19 cellular contexts compared by ENCODE assay signal in the genomic region with DNA sequence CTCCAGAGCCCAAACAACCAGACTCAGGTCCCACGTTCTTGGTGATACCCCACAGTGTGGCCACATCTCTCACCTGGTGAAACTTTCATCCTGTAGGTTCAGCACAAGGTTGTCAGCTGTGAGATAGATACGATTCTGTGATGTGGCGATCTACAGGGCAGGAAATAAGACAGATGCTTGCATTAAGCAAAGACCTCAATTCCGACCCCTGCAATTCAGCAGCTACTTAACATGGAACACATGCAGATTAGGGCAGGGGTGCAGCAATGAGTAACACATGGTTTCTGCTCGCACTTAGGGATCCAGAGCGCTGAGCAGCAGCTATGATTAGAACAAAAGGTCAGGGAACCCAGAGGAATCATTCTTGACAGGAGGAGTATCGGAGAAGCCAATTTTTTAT. TPM values are rescaled to one million over a fixed set of nuclear protein-coding genes. Genes with fewer than 3 reads are reported as not detected.
DNase-seq lines count a peak whose midpoint lies in the region; ATAC-seq, FAIRE-seq and TF ChIP-seq lines count a peak whose summit lies in the region.
"Had no signal": no experiment of that assay in that cellular context is flagged by ENCODE, and none has a peak within 500 bp of the region (broad histone marks: within the 10 kb centered on the region; RNA-seq: fewer than 3 reads in every experiment).

No MANE protein-coding gene starts in this region.

- no peak for ATAC-seq in activated CD4-positive, alpha-beta T cell treated with anti-CD3 and anti-CD28 coated beads for 36 hours
- no peak for ATAC-seq in K562
- ATAC-seq: left colon, SK-N-SH treated with all-trans-retinoic acid at 6 μM for 48 hours had no signal

- H3K9me3 ChIP-seq in K562 (replicated peaks; ENCODE audit: control insufficient read depth, insufficient read depth, low read depth, low read length) (no peaks in the 10 kb centered on the region), neutrophil (no peaks in the 10 kb centered on the region)
- H3K9me3 ChIP-seq: thoracic aorta had no signal

- peak overlapping the region; percentile 94 for H3K27ac Mint-ChIP-seq in activated CD4-positive, alpha-beta T cell treated with anti-CD3 and anti-CD28 coated beads for 36 hours

- H3K36me3 ChIP-seq in K562 (ENCODE audit: control insufficient read depth, insufficient read depth, low read length) (peaks cover 49% of the 10 kb centered on the region), neutrophil (peaks cover 47% of the 10 kb centered on the region), brain microvascular endothelial cell (replicated peaks) (peaks cover 45% of the 10 kb centered on the region)

- TF ChIP-seq POLR2A in K562 (conservative IDR thresholded peaks at IDR 0.05), result no peak

- BruUV-seq in K562 (replicated peaks; lab: Mats Ljungman, UMichigan), result no TSS peak

- peaks cover 64% of the 10 kb centered on the region for H3K4me1 Mint-ChIP-seq in activated CD4-positive, alpha-beta T cell treated with anti-CD3 and anti-CD28 coated beads for 36 hours

- peak overlapping the region; percentile 22 for H3K4me3 Mint-ChIP-seq in activated CD4-positive, alpha-beta T cell treated with anti-CD3 and anti-CD28 coated beads for 36 hours
- H3K4me3 Mint-ChIP-seq: dendritic cell treated with granulocyte-macrophage colony-stimulating factor and Interleukin-4, amounts not matched to agents 40 ng/mL and 50 ng/mL, for 4 days had no signal

- DNase-seq in activated CD4-positive, alpha-beta T cell treated with anti-CD3 and anti-CD28 coated beads for 36 hours, result no peak
- no peak for DNase-seq in activated CD4-positive, alpha-beta T cell treated with anti-CD3 and anti-CD28 coated beads for 1 hour
- DNase-seq in RWPE1 (ENCODE audit: low spot score), result no peak
- DNase-seq in K562 (ENCODE audit: extremely low read depth in 1 of 4, low spot score in 3 of 4), result no peak
- DNase-seq in NCI-H2107 treated with DMSO at 0.1 percent for 48 hours (lab: John Stamatoyannopoulos, UW; ENCODE audit: unreplicated experiment), result no peak
- DNase-seq in brain microvascular endothelial cell, result no peak
- no peak for DNase-seq in NCI-H510A (lab: John Stamatoyannopoulos, UW)
- DNase-seq: activated CD8-positive, alpha-beta memory T cell treated with anti-CD3 and anti-CD28 coated beads, Interleukin-2, amount 50 U/mL, for 48 hours; hypothalamus; NCI-H1694 treated with DMSO at 0.1 percent for 48 hours; NCI-H510A treated with DMSO at 0.1 percent for 48 hours had no signal

- H3K4me3 ChIP-seq in K562 (no peak overlapping the region), neutrophil (ENCODE audit: low read depth in 1 of 2, low read length in 1 of 2) (no peak overlapping the region), brain microvascular endothelial cell (ENCODE audit: low read depth, low read length) (no peak overlapping the region)
- H3K4me3 ChIP-seq: thoracic aorta had no signal

- no peaks in the 10 kb centered on the region for H3K9me3 Mint-ChIP-seq in activated CD4-positive, alpha-beta T cell treated with anti-CD3 and anti-CD28 coated beads for 36 hours (ENCODE audit: low read depth)
- H3K9me3 Mint-ChIP-seq: dendritic cell treated with granulocyte-macrophage colony-stimulating factor and Interleukin-4, amounts not matched to agents 40 ng/mL and 50 ng/mL, for 4 days had no signal

- H3K79me2 ChIP-seq in K562 (ENCODE audit: control insufficient read depth, insufficient read depth, low read length), result peaks cover 46% of the 10 kb centered on the region

- TF ChIP-seq RAD21 in K562 (CRISPR knock-in tag; conservative IDR thresholded peaks at IDR 0.05 in 1 of 2, IDR thresholded peaks at IDR 0.05 in 1 of 2), result no peak

- H3K36me3 Mint-ChIP-seq in activated CD4-positive, alpha-beta T cell treated with anti-CD3 and anti-CD28 coated beads for 36 hours (ENCODE audit: low read depth), result peaks cover 59% of the 10 kb centered on the region

- no peak overlapping the region for H2AFZ ChIP-seq in K562 (ENCODE audit: low read depth, low read length)

- in situ Hi-C loops in K562 (cut with MboI) (no loop called here), brain microvascular endothelial cell (cut with HindIII; ENCODE audit: low pct_ligation_motif_present, low sequenced_read_pairs) (no loop called here)

- peak overlapping the region in 1 of 2 experiments; percentile 60; a peak in 1 of 4 replicates for H3K9ac ChIP-seq in K562 (ENCODE audit: insufficient read depth in 1 of 2, low read depth in 2 of 2, low read length in 2 of 2)

- H3K4me1 ChIP-seq in K562 (replicated peaks in 1 of 2; ENCODE audit: control insufficient read depth in 2 of 2, insufficient read depth in 2 of 2, low read length in 2 of 2), result peaks cover 47 to 60% of the 10 kb centered on the region in 2 experiments
- H3K4me1 ChIP-seq in neutrophil (ENCODE audit: control insufficient read depth in 1 of 2, insufficient read depth in 1 of 2, low read depth in 1 of 2, low read length in 1 of 2), result peaks cover 55 to 66% of the 10 kb centered on the region in 2 experiments

- no peaks in the 10 kb centered on the region for H4K20me1 ChIP-seq in K562 (replicated peaks; ENCODE audit: control insufficient read depth, insufficient read depth, low read length)

- H3K27ac ChIP-seq in RWPE1, result peak overlapping the region; percentile 50
- H3K27ac ChIP-seq in K562 (ENCODE audit: extremely low read depth, low read depth, low read length), result no peak overlapping the region; the same call in 2 of the 3 replicates
- H3K27ac ChIP-seq in neutrophil, result peak overlapping the region; percentile 1
- H3K27ac ChIP-seq in brain microvascular endothelial cell, result no peak overlapping the region

- no peaks in the 10 kb centered on the region for H3K9me1 ChIP-seq in K562 (ENCODE audit: control insufficient read depth, insufficient read depth, low read length)

- CTCF ChIA-PET in activated CD4-positive, alpha-beta T cell treated with anti-CD3 and anti-CD28 coated beads for 36 hours (lab: Charles Lee), result interaction anchor here (0.6 to 9.4 kb wide), 12 partner anchors 8 to 473 kb away, joined by 3 to 237 read pairs (median 4); partner anchors contain the start of genes C12orf57, LPCAT3, MRPL51 and PTPN6
- CTCF ChIA-PET in RWPE1 (lab: Yijun Ruan, JAX), result interaction anchor here (0.5 to 1.2 kb wide), 3 partner anchors 20 to 52 kb away, joined by 3 to 5 read pairs (median 3); partner anchors contain the start of gene ENO2
- CTCF ChIA-PET in K562 (lab: Yijun Ruan, JAX; ENCODE audit: low intra/inter-chr PET ratio), result no interaction called here

- H3K27me3 ChIP-seq in K562 (ENCODE audit: control insufficient read depth in 2 of 2, insufficient read depth in 2 of 2, low read length in 2 of 2) (no peaks in the 10 kb centered on the region), neutrophil (no peaks in the 10 kb centered on the region), brain microvascular endothelial cell (replicated peaks) (no peaks in the 10 kb centered on the region)

- POLR2A ChIA-PET in activated CD4-positive, alpha-beta T cell treated with anti-CD3 and anti-CD28 coated beads for 36 hours (lab: Charles Lee), result interaction anchor here (0.5 to 2.0 kb wide), 3 partner anchors 20 to 39 kb away, joined by 3 to 6 read pairs (median 5); partner anchors contain the start of genes C12orf57 and RNU7-1
- POLR2A ChIA-PET in RWPE1 (lab: Yijun Ruan, JAX; ENCODE audit: low non-redundant PET) (no interaction called here), K562 (lab: Yijun Ruan, JAX) (interaction anchor here (0.6 to 1.6 kb wide), 7 partner anchors 19 to 145 kb away, joined by 3 to 6 read pairs (median 3); partner anchors contain the start of genes C12orf57 and RNU7-1)

- no peak for TF ChIP-seq EP300 in K562 (IDR thresholded peaks at IDR 0.05; ENCODE audit: low read length)

- no peak overlapping the region for H3K4me2 ChIP-seq in K562 (ENCODE audit: insufficient read depth, low read length)

- intact Hi-C loops in activated CD4-positive, alpha-beta T cell treated with anti-CD3 and anti-CD28 coated beads for 36 hours (cut with DNase I, micrococcal nuclease), result no loop called here
- intact Hi-C loops in K562 (cut with micrococcal nuclease), result loop anchor here (10.0 kb wide), 1 partner anchor 218 kb away; the partner anchor contains the start of gene PEX5

- WGBS in K562 (ENCODE audit: insufficient coverage, low coverage, missing lambda C conversion rate), result 68% methylated on average over 5 of the region's 7 CpGs

- FAIRE-seq in K562 (lab: Jason Lieb, UNC), result no peak
- FAIRE-seq: A204.1, D721Med had no signal

- TF ChIP-seq CTCF in RWPE1 (conservative IDR thresholded peaks at IDR 0.05; ENCODE audit: low read depth), result no peak
- no peak for TF ChIP-seq CTCF in K562 (IDR thresholded peaks at IDR 0.05 in 2 of 3, conservative IDR thresholded peaks at IDR 0.05 in 1 of 3; ENCODE audit: insufficient read depth in 2 of 3, low read depth in 1 of 3, low read length in 3 of 3)
- TF ChIP-seq CTCF in neutrophil (IDR thresholded peaks at IDR 0.05), result no peak
- no peak for TF ChIP-seq CTCF in brain microvascular endothelial cell (IDR thresholded peaks at IDR 0.05; ENCODE audit: low read depth, low read length, missing control alignments)

- no peaks in the 10 kb centered on the region for H3K27me3 Mint-ChIP-seq in activated CD4-positive, alpha-beta T cell treated with anti-CD3 and anti-CD28 coated beads for 36 hours
- H3K27me3 Mint-ChIP-seq: dendritic cell treated with granulocyte-macrophage colony-stimulating factor and Interleukin-4, amounts not matched to agents 40 ng/mL and 50 ng/mL, for 4 days had no signal

RNA-seq across cellular contexts. Expression of gene PHB2, which starts 4.1 kb away (rescaled TPM):
- total RNA-seq in activated CD4-positive, alpha-beta T cell treated with anti-CD3 and anti-CD28 coated beads for 36 hours, result 100 to 1,000 TPM; 398 to 502 TPM
- total RNA-seq in K562 (2011; cell fraction: chromatin; rRNA removed; ENCODE audit: low replicate concordance), result 114 and 294 TPM in 2 replicates
- total RNA-seq in K562 (2011; cell fraction: nucleolus; rRNA removed), result 282 and 350 TPM in 2 replicates
- total RNA-seq in K562 (2011; cell fraction: nucleoplasm; rRNA removed), result 189 and 209 TPM in 2 replicates
- 445 and 447 TPM in 2 replicates for total RNA-seq in K562 (2014; rRNA removed)
- 245 and 293 TPM in 2 replicates for total RNA-seq in K562 (2014; rRNA removed; fragmentation: Illumina TruSeq; extraction: Trizol)
- total RNA-seq in K562 (2015; rRNA removed; fragmentation: Illumina TruSeq; extraction: Trizol), result 333 and 335 TPM in 2 replicates
- 345 and 377 TPM in 2 replicates for total RNA-seq in K562 (2021)
- 437 and 459 TPM in 2 replicates for polyA plus RNA-seq in K562 (2011; rRNA removed)
- 556 and 694 TPM in 2 replicates for polyA plus RNA-seq in K562 (2011; cell fraction: cytosol; rRNA removed)
- 446 and 452 TPM in 2 replicates for polyA plus RNA-seq in K562 (2011; cell fraction: nucleus; rRNA removed)
- 284 and 340 TPM in 2 replicates for polyA plus RNA-seq in K562 (2012)
- polyA plus RNA-seq in K562 (2014; fragmentation: Illumina TruSeq; extraction: Trizol), result 428 and 468 TPM in 2 replicates
- polyA plus RNA-seq in K562 (2014; fragmentation: Nextera tagmentation; extraction: Ambion mirVana), result 100 to 1,000 TPM in 1 of 2 experiments, 10 to 100 TPM in 1; 73.6 to 123 TPM
- polyA plus RNA-seq in K562 (2014; rRNA removed), result 449 and 464 TPM in 2 replicates
- polyA minus RNA-seq in K562 (2011; rRNA and poly(A)+ RNA removed), result 158 and 180 TPM in 2 replicates
- polyA minus RNA-seq in K562 (2011; cell fraction: cytosol; rRNA and poly(A)+ RNA removed), result 115 and 128 TPM in 2 replicates
- 169 and 221 TPM in 2 replicates for polyA minus RNA-seq in K562 (2011; cell fraction: nucleus; rRNA and poly(A)+ RNA removed)

RNA-seq across cellular contexts. Expression of gene EMG1, which starts 4.4 kb away (rescaled TPM):
- 100 to 1,000 TPM in 1 of 2 experiments, 10 to 100 TPM in 1; 85.0 to 106 TPM for total RNA-seq in activated CD4-positive, alpha-beta T cell treated with anti-CD3 and anti-CD28 coated beads for 36 hours
- total RNA-seq in K562 (2011; cell fraction: chromatin; rRNA removed; ENCODE audit: low replicate concordance), result 73.4 and 85.5 TPM in 2 replicates
- 47.0 and 47.5 TPM in 2 replicates for total RNA-seq in K562 (2011; cell fraction: nucleolus; rRNA removed)
- 50.0 and 50.4 TPM in 2 replicates for total RNA-seq in K562 (2011; cell fraction: nucleoplasm; rRNA removed)
- 66.5 and 97.2 TPM in 2 replicates for total RNA-seq in K562 (2014; rRNA removed)
- 82.7 and 85.9 TPM in 2 replicates for total RNA-seq in K562 (2014; rRNA removed; fragmentation: Illumina TruSeq; extraction: Trizol)
- total RNA-seq in K562 (2015; rRNA removed; fragmentation: Illumina TruSeq; extraction: Trizol), result 66.9 and 75.1 TPM in 2 replicates
- 85.1 and 92.0 TPM in 2 replicates for total RNA-seq in K562 (2021)
- 71.4 and 92.5 TPM in 2 replicates for polyA plus RNA-seq in K562 (2011; rRNA removed)
- 55.9 and 63.4 TPM in 2 replicates for polyA plus RNA-seq in K562 (2011; cell fraction: cytosol; rRNA removed)
- 51.0 and 63.3 TPM in 2 replicates for polyA plus RNA-seq in K562 (2011; cell fraction: nucleus; rRNA removed)
- polyA plus RNA-seq in K562 (2012), result 50.3 and 124 TPM in 2 replicates
- 99.2 and 121 TPM in 2 replicates for polyA plus RNA-seq in K562 (2014; fragmentation: Illumina TruSeq; extraction: Trizol)
- 100 to 1,000 TPM; 149 to 186 TPM for polyA plus RNA-seq in K562 (2014; fragmentation: Nextera tagmentation; extraction: Ambion mirVana)
- 107 and 112 TPM in 2 replicates for polyA plus RNA-seq in K562 (2014; rRNA removed)
- polyA minus RNA-seq in K562 (2011; rRNA and poly(A)+ RNA removed), result 32.7 and 39.5 TPM in 2 replicates
- 15.3 and 30.8 TPM in 2 replicates for polyA minus RNA-seq in K562 (2011; cell fraction: cytosol; rRNA and poly(A)+ RNA removed)
- polyA minus RNA-seq in K562 (2011; cell fraction: nucleus; rRNA and poly(A)+ RNA removed), result 19.4 and 30.4 TPM in 2 replicates

RNA-seq across cellular contexts. Expression of gene PTPN6, which starts 15.2 kb away (rescaled TPM):
- total RNA-seq in activated CD4-positive, alpha-beta T cell treated with anti-CD3 and anti-CD28 coated beads for 36 hours, result 100 to 1,000 TPM; 335 to 483 TPM
- total RNA-seq in K562 (2011; cell fraction: chromatin; rRNA removed; ENCODE audit: low replicate concordance), result 2.3 and 4.5 TPM in 2 replicates
- total RNA-seq in K562 (2011; cell fraction: nucleolus; rRNA removed), result 3.3 and 4.3 TPM in 2 replicates
- total RNA-seq in K562 (2011; cell fraction: nucleoplasm; rRNA removed), result 2.6 and 2.8 TPM in 2 replicates
- total RNA-seq in K562 (2014; rRNA removed) (5.1 and 7.3 TPM in 2 replicates), K562 (2014; rRNA removed; fragmentation: Illumina TruSeq; extraction: Trizol) (1.5 and 1.6 TPM in 2 replicates), K562 (2015; rRNA removed; fragmentation: Illumina TruSeq; extraction: Trizol) (2.7 and 4.4 TPM in 2 replicates), K562 (2021) (4.1 and 6.4 TPM in 2 replicates)
- polyA plus RNA-seq in K562 (2011; rRNA removed) (3.9 and 7.5 TPM in 2 replicates), K562 (2014; fragmentation: Illumina TruSeq; extraction: Trizol) (5.1 and 5.6 TPM in 2 replicates), K562 (2014; fragmentation: Nextera tagmentation; extraction: Ambion mirVana) (1 to 10 TPM; 2.0 to 3.0 TPM), K562 (2014; rRNA removed) (4.4 and 4.7 TPM in 2 replicates)
- 5.1 and 8.7 TPM in 2 replicates for polyA plus RNA-seq in K562 (2011; cell fraction: cytosol; rRNA removed)
- polyA plus RNA-seq in K562 (2011; cell fraction: nucleus; rRNA removed), result 8.0 and 10.0 TPM in 2 replicates
- 6.6 and 9.3 TPM in 2 replicates for polyA plus RNA-seq in K562 (2012)
- 2.0 and 5.6 TPM in 2 replicates for polyA minus RNA-seq in K562 (2011; rRNA and poly(A)+ RNA removed)
- polyA minus RNA-seq in K562 (2011; cell fraction: cytosol; rRNA and poly(A)+ RNA removed), result 1.6 and 10.2 TPM in 2 replicates
- polyA minus RNA-seq in K562 (2011; cell fraction: nucleus; rRNA and poly(A)+ RNA removed), result 2.0 and 5.2 TPM in 2 replicates
- total RNA-seq: LHCN-M2 had no signal

RNA-seq across cellular contexts. Expression of gene C12orf57, which starts 22.5 kb away (rescaled TPM):
- 100 to 1,000 TPM; 189 to 208 TPM for total RNA-seq in activated CD4-positive, alpha-beta T cell treated with anti-CD3 and anti-CD28 coated beads for 36 hours
- total RNA-seq in K562 (2011; cell fraction: chromatin; rRNA removed; ENCODE audit: low replicate concordance), result 30.7 and 66.4 TPM in 2 replicates
- total RNA-seq in K562 (2011; cell fraction: nucleolus; rRNA removed), result 89.2 and 92.8 TPM in 2 replicates
- 81.8 and 119 TPM in 2 replicates for total RNA-seq in K562 (2011; cell fraction: nucleoplasm; rRNA removed)
- total RNA-seq in K562 (2014; rRNA removed) (131 and 140 TPM in 2 replicates), K562 (2014; rRNA removed; fragmentation: Illumina TruSeq; extraction: Trizol) (22.9 and 26.7 TPM in 2 replicates), K562 (2015; rRNA removed; fragmentation: Illumina TruSeq; extraction: Trizol) (113 and 115 TPM in 2 replicates), K562 (2021) (104 and 113 TPM in 2 replicates)
- polyA plus RNA-seq in K562 (2011; rRNA removed) (190 and 317 TPM in 2 replicates), K562 (2014; fragmentation: Illumina TruSeq; extraction: Trizol) (41.5 and 120 TPM in 2 replicates), K562 (2014; fragmentation: Nextera tagmentation; extraction: Ambion mirVana) (100 to 1,000 TPM in 1 of 2 experiments, 10 to 100 TPM in 1; 64.2 to 107 TPM), K562 (2014; rRNA removed) (188 and 191 TPM in 2 replicates)
- 504 and 556 TPM in 2 replicates for polyA plus RNA-seq in K562 (2011; cell fraction: cytosol; rRNA removed)
- polyA plus RNA-seq in K562 (2011; cell fraction: nucleus; rRNA removed), result 180 and 275 TPM in 2 replicates
- polyA plus RNA-seq in K562 (2012), result 150 and 417 TPM in 2 replicates
- polyA minus RNA-seq in K562 (2011; rRNA and poly(A)+ RNA removed), result 37.7 TPM in 2 replicates
- polyA minus RNA-seq in K562 (2011; cell fraction: cytosol; rRNA and poly(A)+ RNA removed), result 34.5 and 61.2 TPM in 2 replicates
- polyA minus RNA-seq in K562 (2011; cell fraction: nucleus; rRNA and poly(A)+ RNA removed), result 33.4 and 59.2 TPM in 2 replicates

RNA-seq across cellular contexts. Expression of gene RNU7-1, which starts 22.7 kb away (rescaled TPM):
- total RNA-seq in activated CD4-positive, alpha-beta T cell treated with anti-CD3 and anti-CD28 coated beads for 36 hours, result not detected
- total RNA-seq in K562 (2011; cell fraction: chromatin; rRNA removed; ENCODE audit: low replicate concordance), result not detected in 2 replicates
- not detected in 2 replicates for total RNA-seq in K562 (2011; cell fraction: nucleolus; rRNA removed)
- not detected in 2 replicates for total RNA-seq in K562 (2011; cell fraction: nucleoplasm; rRNA removed)
- total RNA-seq in K562 (2014; rRNA removed) (not detected in 2 replicates), K562 (2014; rRNA removed; fragmentation: Illumina TruSeq; extraction: Trizol) (not detected in 2 replicates), K562 (2015; rRNA removed; fragmentation: Illumina TruSeq; extraction: Trizol) (not detected in 2 replicates), K562 (2021) (not detected in 2 replicates)
- polyA plus RNA-seq in K562 (2011; rRNA removed) (not detected in 2 replicates), K562 (2014; fragmentation: Illumina TruSeq; extraction: Trizol) (not detected in 2 replicates), K562 (2014; fragmentation: Nextera tagmentation; extraction: Ambion mirVana) (not detected), K562 (2014; rRNA removed) (not detected in 2 replicates)
- polyA plus RNA-seq in K562 (2011; cell fraction: cytosol; rRNA removed), result not detected in 2 replicates
- polyA plus RNA-seq in K562 (2011; cell fraction: nucleus; rRNA removed), result not detected in 2 replicates
- not detected in 2 replicates for polyA plus RNA-seq in K562 (2012)
- polyA minus RNA-seq in K562 (2011; rRNA and poly(A)+ RNA removed), result not detected in 2 replicates
- not detected in 2 replicates for polyA minus RNA-seq in K562 (2011; cell fraction: cytosol; rRNA and poly(A)+ RNA removed)
- not detected in 2 replicates for polyA minus RNA-seq in K562 (2011; cell fraction: nucleus; rRNA and poly(A)+ RNA removed)
- total RNA-seq: left colon, LHCN-M2, thoracic aorta had no signal

Comparison
In these comparisons a context has a peak if more than half of its experiments do, and no peak if none do; other contexts are left out.
1. H3K27ac ChIP-seq: peak in RWPE1 (single experiment) and neutrophil (single experiment); none in K562 (single experiment) and brain microvascular endothelial cell (single experiment).
2. RNA of gene PTPN6, which starts 15.2 kb away (total RNA-seq): 335 to 483 TPM in activated CD4-positive, alpha-beta T cell treated with anti-CD3 and anti-CD28 coated beads for 36 hours; 1.5 to 7.3 TPM in K562; every median in the first group is over 10 times any median in the second.